In genomic region chr4:51880016-51880915, GRCh38 we compare ENCODE assay signal across 15 cellular contexts.
"Had no signal": no experiment of that assay in that cellular context is flagged by ENCODE, and none has a peak within 500 bp of the region (broad histone marks: within the 10 kb centered on the region; RNA-seq: fewer than 3 reads in every experiment).

No MANE protein-coding gene starts in this region.

- H3K9me3 ChIP-seq: esophagus muscularis mucosa, lower lobe of right lung, pancreas, thyroid gland, uterus had no signal

- H3K4me3 ChIP-seq: cardiac muscle cell, dorsolateral prefrontal cortex, esophagus muscularis mucosa, heart left ventricle, lower lobe of right lung, pancreas, thyroid gland, uterus had no signal

- H3K36me3 ChIP-seq: uterus had no signal

- ATAC-seq: activated CD4-positive, CD25-positive, alpha-beta regulatory T cell treated with anti-CD3 and anti-CD28 coated beads, Interleukin-2, amount 50 U/mL, for 24 hours; activated naive CD8-positive, alpha-beta T cell treated with anti-CD3 and anti-CD28 coated beads, Interleukin-2, amount 50 U/mL, for 24 hours; activated T-helper 17 cell treated with anti-CD3 and anti-CD28 coated beads, Interleukin-2, amount 50 U/mL, for 72 hours; heart left ventricle; lower lobe of right lung; pancreas; stimulated activated memory B cell treated with anti-CD40 and anti-IgM and Interleukin-4, amounts not matched to agents 10 μg/mL and 1 μg/mL and 100 μg/mL, for 72 hours had no signal

- H3K27me3 ChIP-seq: cardiac muscle cell, dorsolateral prefrontal cortex, esophagus muscularis mucosa, heart left ventricle, pancreas, thyroid gland, uterus had no signal

- H3K4me1 ChIP-seq: heart left ventricle, lower lobe of right lung, thyroid gland, uterus had no signal

- DNase-seq: activated naive CD4-positive, alpha-beta T cell treated with anti-CD3 and anti-CD28 coated beads for 36 hours; activated naive CD8-positive, alpha-beta T cell treated with anti-CD3 and anti-CD28 coated beads, Interleukin-2, amount 50 U/mL, for 24 hours; dorsolateral prefrontal cortex; foreskin melanocyte; heart left ventricle; lower lobe of right lung; naive B cell; pancreas; thyroid gland; uterus had no signal

- H3K27ac ChIP-seq: cardiac muscle cell, dorsolateral prefrontal cortex, esophagus muscularis mucosa, heart left ventricle, lower lobe of right lung, pancreas, thyroid gland, uterus had no signal
